In the genomic region with DNA sequence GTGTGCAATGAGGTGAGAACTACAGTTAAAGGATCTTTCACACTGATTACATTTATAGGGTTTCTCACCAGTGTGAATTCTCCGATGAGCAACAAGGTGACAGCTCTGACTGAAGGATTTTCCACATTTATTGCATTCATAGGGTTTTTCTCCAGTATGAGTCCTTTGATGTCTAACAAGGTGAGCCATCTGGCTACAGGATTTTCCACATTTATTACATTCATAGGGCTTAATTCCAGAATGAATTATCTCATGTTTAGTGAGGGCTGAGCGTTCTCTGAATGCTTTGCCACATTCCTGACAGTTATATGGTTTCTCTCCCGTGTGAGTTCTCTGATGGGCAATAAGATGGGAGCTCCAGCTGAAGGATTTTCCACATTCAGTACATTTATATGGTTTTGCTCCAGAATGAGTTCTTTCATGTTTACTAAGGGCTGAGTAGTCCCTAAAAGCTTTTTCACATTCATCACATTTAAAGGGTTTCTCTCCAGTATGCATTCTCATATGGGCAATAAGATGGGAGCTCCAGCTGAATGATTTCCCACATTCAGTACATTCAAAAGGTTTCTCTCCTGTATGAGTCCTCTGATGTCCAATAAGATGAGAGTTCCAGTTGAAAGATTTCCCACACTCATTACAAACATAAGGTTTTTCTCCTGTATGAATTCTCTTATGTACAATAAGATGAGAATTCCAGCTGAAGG, we compare ENCODE assay signal across 1 cellular context.
TF ChIP-seq lines count a peak whose summit lies in the region.

No MANE protein-coding gene starts in this region.

TF ChIP-seq in A549, 52 proteins besides CTCF, POLR2A, EP300 and RAD21:
- no peak for TF ChIP-seq BHLHE40 (IDR thresholded peaks at IDR 0.05; ENCODE audit: low read depth, low read length)
- no peak for TF ChIP-seq FOSL2 (IDR thresholded peaks at IDR 0.05)
- TF ChIP-seq FOSL2 (CRISPR knock-in tag; IDR thresholded peaks at IDR 0.05): no peak
- peak; percentile 72; the same call in 1 of the 2 replicates for TF ChIP-seq GATA3 (IDR thresholded peaks at IDR 0.05; ENCODE audit: borderline replicate concordance)
- TF ChIP-seq, protein P1, sequence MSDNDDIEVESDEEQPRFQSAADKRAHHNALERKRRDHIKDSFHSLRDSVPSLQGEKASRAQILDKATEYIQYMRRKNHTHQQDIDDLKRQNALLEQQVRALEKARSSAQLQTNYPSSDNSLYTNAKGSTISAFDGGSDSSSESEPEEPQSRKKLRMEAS (IDR thresholded peaks at IDR 0.05): no peak
- TF ChIP-seq EHF (CRISPR knock-in tag; IDR thresholded peaks at IDR 0.05): no peak
- TF ChIP-seq KDM1A (IDR thresholded peaks at IDR 0.05; ENCODE audit: low read depth): peak; percentile 14; the same call in 1 of the 2 replicates
